Comparison of ENCODE assay signal across 8 cellular contexts in the genomic region with DNA sequence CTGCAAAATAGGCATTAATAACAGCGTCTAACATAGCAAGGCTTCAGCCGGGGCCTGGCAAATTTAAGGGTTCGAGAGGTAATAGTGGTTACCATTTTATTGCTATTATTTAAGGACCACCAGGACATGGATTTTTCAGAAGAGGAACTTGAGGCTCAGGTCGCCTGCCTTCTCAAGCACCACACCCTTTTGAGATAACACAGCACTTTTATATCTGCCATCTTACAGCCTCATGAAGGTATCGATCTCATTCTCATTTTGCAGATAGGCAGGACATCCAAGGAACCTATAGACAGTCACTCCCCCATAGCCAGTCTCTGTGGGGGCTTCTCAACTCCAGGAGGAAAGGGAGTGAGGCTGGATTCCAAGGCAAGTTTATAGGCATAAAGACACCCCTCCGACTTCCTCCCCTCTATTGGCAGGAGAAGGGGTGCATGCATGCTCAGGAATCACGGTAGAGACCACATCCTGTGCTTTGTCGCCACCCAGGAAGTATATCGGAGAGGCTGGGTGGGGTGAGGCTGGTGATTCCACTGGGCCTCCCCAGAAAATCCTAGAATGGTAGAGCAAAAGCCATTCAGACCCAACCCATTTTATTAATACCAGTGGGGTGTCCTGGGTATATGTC. TPM values are rescaled to one million over a fixed set of nuclear protein-coding genes. Genes with fewer than 3 reads are reported as not detected.
DNase-seq lines count a peak whose midpoint lies in the region; ATAC-seq and TF ChIP-seq lines count a peak whose summit lies in the region.

No MANE protein-coding gene starts in this region.

- peak; percentile 29 for ATAC-seq in HG02588 (IDR thresholded peaks at IDR 0.05; ENCODE audit: unreplicated experiment)
- ATAC-seq in HG02884 (IDR thresholded peaks at IDR 0.05; ENCODE audit: unreplicated experiment) = no peak

- peak overlapping the region; percentile 84 for H3K27ac ChIP-seq in effector memory CD4-positive, alpha-beta T cell (ENCODE audit: insufficient read depth, low read length, poor library complexity, severe bottlenecking)
- peak overlapping the region; percentile 31 for H3K27ac ChIP-seq in smooth muscle cell (ENCODE audit: low read depth)

- H3K9ac ChIP-seq in smooth muscle cell (ENCODE audit: low read depth) = no peak overlapping the region

- no peak for TF ChIP-seq CTCF in smooth muscle cell (IDR thresholded peaks at IDR 0.05; ENCODE audit: borderline replicate concordance, insufficient read depth, poor library complexity, severe bottlenecking)

- no peaks in the 10 kb centered on the region for H3K36me3 ChIP-seq in effector memory CD4-positive, alpha-beta T cell (ENCODE audit: control insufficient read depth, insufficient read depth, low read length)
- no peaks in the 10 kb centered on the region for H3K36me3 ChIP-seq in smooth muscle cell (ENCODE audit: low read depth)

- H3K4me3 ChIP-seq in effector memory CD4-positive, alpha-beta T cell (ENCODE audit: insufficient read depth, low read depth, low read length, poor library complexity, severe bottlenecking) = peak overlapping the region; percentile 89
- peak overlapping the region; percentile 79 for H3K4me3 ChIP-seq in smooth muscle cell

- peak; percentile 52 for DNase-seq in GM03348 (ENCODE audit: low spot score)
- peak; percentile 44 for DNase-seq in T-helper 9 cell
- peak; percentile 47 to 54 (median 53) for DNase-seq in effector memory CD4-positive, alpha-beta T cell
- DNase-seq in smooth muscle cell (lab: John Stamatoyannopoulos, UW; ENCODE audit: unreplicated experiment) = no peak
- no peak for DNase-seq in NCI-H524 (lab: John Stamatoyannopoulos, UW)
- DNase-seq in NCI-H446 treated with DMSO at 0.1 percent for 48 hours (lab: John Stamatoyannopoulos, UW) = no peak

- H4K20me1 ChIP-seq in smooth muscle cell (ENCODE audit: low read depth) = peaks cover 61% of the 10 kb centered on the region

- H3K9me3 ChIP-seq in effector memory CD4-positive, alpha-beta T cell (ENCODE audit: control insufficient read depth, low read length) = no peaks in the 10 kb centered on the region
- no peaks in the 10 kb centered on the region for H3K9me3 ChIP-seq in smooth muscle cell (replicated peaks; ENCODE audit: low read depth)

- peak overlapping the region; percentile 94 for H3K4me2 ChIP-seq in smooth muscle cell

- H3K79me2 ChIP-seq in smooth muscle cell (ENCODE audit: low read depth) = peaks cover 78% of the 10 kb centered on the region

- H3K27me3 ChIP-seq in effector memory CD4-positive, alpha-beta T cell (replicated peaks; ENCODE audit: control insufficient read depth, insufficient read depth, low read length, poor library complexity, severe bottlenecking) = no peaks in the 10 kb centered on the region
- no peaks in the 10 kb centered on the region for H3K27me3 ChIP-seq in smooth muscle cell (ENCODE audit: low read depth)

- no peak overlapping the region for H2AFZ ChIP-seq in smooth muscle cell (ENCODE audit: low read depth)

- H3K4me1 ChIP-seq in effector memory CD4-positive, alpha-beta T cell (ENCODE audit: control insufficient read depth, insufficient read depth, low read length, poor library complexity, severe bottlenecking) = peaks cover 70% of the 10 kb centered on the region
- peaks cover 20% of the 10 kb centered on the region for H3K4me1 ChIP-seq in smooth muscle cell (ENCODE audit: low read depth)

- WGBS in smooth muscle cell (ENCODE audit: low lambda C conversion rate) = 81% methylated on average over 9 of the region's 9 CpGs

- H3F3A ChIP-seq in smooth muscle cell (ENCODE audit: low read depth) = peaks cover 19% of the 10 kb centered on the region

RNA-seq across cellular contexts. Expression of a gene that starts 2.3 kb away (rescaled TPM):
- total RNA-seq in smooth muscle cell = 264 and 274 TPM in 2 replicates
- 206 and 279 TPM in 2 replicates for polyA plus RNA-seq in smooth muscle cell

Comparison
In these comparisons a context has a peak if more than half of its experiments do, and no peak if none do; other contexts are left out.
1. DNase-seq: peak in GM03348 (single experiment), T-helper 9 cell (single experiment) and effector memory CD4-positive, alpha-beta T cell (3 of 3); none in smooth muscle cell (single experiment), NCI-H524 (0 of 2) and NCI-H446 treated with DMSO at 0.1 percent for 48 hours (single experiment).